1 cellular context compared by ENCODE assay signal in genomic region chr9:112489876-112490661, GRCh38.
TF ChIP-seq lines count a peak whose summit lies in the region.

No MANE protein-coding gene starts in this region.

TF ChIP-seq in K562, 482 proteins besides CTCF, POLR2A, EP300 and RAD21:
- TF ChIP-seq PBX2 (CRISPR knock-in tag; IDR thresholded peaks at IDR 0.05; ENCODE audit: low read depth), result no peak
- TF ChIP-seq PBX2 (tag; conservative IDR thresholded peaks at IDR 0.05; ENCODE audit: low read depth), result peak; percentile 51
- no peak for TF ChIP-seq KLF6 (CRISPR knock-in tag; IDR thresholded peaks at IDR 0.05; ENCODE audit: borderline replicate concordance)
- TF ChIP-seq RFX1 (IDR thresholded peaks at IDR 0.05), result peak; percentile 70
- no peak for TF ChIP-seq ZNF668 (CRISPR knock-in tag; IDR thresholded peaks at IDR 0.05)
- TF ChIP-seq PKNOX1 (IDR thresholded peaks at IDR 0.05), result peak; percentile 25; the same call in 1 of the 2 replicates
- TF ChIP-seq ATF4 (CRISPR knock-in tag; IDR thresholded peaks at IDR 0.05), result 0 out of 2 replicates have a peak, but pooled peaks have one; percentile 11
- no peak for TF ChIP-seq RREB1 (CRISPR knock-in tag; IDR thresholded peaks at IDR 0.05)
- peak; percentile 75 for TF ChIP-seq MEIS2 (IDR thresholded peaks at IDR 0.05; ENCODE audit: partially characterized antibody)
- TF ChIP-seq, protein P1, sequence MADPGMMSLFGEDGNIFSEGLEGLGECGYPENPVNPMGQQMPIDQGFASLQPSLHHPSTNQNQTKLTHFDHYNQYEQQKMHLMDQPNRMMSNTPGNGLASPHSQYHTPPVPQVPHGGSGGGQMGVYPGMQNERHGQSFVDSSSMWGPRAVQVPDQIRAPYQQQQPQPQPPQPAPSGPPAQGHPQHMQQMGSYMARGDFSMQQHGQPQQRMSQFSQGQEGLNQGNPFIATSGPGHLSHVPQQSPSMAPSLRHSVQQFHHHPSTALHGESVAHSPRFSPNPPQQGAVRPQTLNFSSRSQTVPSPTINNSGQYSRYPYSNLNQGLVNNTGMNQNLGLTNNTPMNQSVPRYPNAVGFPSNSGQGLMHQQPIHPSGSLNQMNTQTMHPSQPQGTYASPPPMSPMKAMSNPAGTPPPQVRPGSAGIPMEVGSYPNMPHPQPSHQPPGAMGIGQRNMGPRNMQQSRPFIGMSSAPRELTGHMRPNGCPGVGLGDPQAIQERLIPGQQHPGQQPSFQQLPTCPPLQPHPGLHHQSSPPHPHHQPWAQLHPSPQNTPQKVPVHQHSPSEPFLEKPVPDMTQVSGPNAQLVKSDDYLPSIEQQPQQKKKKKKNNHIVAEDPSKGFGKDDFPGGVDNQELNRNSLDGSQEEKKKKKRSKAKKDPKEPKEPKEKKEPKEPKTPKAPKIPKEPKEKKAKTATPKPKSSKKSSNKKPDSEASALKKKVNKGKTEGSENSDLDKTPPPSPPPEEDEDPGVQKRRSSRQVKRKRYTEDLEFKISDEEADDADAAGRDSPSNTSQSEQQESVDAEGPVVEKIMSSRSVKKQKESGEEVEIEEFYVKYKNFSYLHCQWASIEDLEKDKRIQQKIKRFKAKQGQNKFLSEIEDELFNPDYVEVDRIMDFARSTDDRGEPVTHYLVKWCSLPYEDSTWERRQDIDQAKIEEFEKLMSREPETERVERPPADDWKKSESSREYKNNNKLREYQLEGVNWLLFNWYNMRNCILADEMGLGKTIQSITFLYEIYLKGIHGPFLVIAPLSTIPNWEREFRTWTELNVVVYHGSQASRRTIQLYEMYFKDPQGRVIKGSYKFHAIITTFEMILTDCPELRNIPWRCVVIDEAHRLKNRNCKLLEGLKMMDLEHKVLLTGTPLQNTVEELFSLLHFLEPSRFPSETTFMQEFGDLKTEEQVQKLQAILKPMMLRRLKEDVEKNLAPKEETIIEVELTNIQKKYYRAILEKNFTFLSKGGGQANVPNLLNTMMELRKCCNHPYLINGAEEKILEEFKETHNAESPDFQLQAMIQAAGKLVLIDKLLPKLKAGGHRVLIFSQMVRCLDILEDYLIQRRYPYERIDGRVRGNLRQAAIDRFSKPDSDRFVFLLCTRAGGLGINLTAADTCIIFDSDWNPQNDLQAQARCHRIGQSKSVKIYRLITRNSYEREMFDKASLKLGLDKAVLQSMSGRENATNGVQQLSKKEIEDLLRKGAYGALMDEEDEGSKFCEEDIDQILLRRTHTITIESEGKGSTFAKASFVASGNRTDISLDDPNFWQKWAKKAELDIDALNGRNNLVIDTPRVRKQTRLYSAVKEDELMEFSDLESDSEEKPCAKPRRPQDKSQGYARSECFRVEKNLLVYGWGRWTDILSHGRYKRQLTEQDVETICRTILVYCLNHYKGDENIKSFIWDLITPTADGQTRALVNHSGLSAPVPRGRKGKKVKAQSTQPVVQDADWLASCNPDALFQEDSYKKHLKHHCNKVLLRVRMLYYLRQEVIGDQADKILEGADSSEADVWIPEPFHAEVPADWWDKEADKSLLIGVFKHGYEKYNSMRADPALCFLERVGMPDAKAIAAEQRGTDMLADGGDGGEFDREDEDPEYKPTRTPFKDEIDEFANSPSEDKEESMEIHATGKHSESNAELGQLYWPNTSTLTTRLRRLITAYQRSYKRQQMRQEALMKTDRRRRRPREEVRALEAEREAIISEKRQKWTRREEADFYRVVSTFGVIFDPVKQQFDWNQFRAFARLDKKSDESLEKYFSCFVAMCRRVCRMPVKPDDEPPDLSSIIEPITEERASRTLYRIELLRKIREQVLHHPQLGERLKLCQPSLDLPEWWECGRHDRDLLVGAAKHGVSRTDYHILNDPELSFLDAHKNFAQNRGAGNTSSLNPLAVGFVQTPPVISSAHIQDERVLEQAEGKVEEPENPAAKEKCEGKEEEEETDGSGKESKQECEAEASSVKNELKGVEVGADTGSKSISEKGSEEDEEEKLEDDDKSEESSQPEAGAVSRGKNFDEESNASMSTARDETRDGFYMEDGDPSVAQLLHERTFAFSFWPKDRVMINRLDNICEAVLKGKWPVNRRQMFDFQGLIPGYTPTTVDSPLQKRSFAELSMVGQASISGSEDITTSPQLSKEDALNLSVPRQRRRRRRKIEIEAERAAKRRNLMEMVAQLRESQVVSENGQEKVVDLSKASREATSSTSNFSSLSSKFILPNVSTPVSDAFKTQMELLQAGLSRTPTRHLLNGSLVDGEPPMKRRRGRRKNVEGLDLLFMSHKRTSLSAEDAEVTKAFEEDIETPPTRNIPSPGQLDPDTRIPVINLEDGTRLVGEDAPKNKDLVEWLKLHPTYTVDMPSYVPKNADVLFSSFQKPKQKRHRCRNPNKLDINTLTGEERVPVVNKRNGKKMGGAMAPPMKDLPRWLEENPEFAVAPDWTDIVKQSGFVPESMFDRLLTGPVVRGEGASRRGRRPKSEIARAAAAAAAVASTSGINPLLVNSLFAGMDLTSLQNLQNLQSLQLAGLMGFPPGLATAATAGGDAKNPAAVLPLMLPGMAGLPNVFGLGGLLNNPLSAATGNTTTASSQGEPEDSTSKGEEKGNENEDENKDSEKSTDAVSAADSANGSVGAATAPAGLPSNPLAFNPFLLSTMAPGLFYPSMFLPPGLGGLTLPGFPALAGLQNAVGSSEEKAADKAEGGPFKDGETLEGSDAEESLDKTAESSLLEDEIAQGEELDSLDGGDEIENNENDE (IDR thresholded peaks at IDR 0.05; ENCODE audit: low read depth, low read length), result no peak
- TF ChIP-seq ZNF124 (CRISPR knock-in tag; IDR thresholded peaks at IDR 0.05), result no peak
- TF ChIP-seq GABPA (tag; conservative IDR thresholded peaks at IDR 0.05; ENCODE audit: low read depth), result no peak
